Comparison of ENCODE assay signal across 8 cellular contexts in genomic region chr2:118835739-118836410, GRCh38. TPM values are rescaled to one million over a fixed set of nuclear protein-coding genes. Genes with fewer than 3 reads are reported as not detected.
DNase-seq lines count a peak whose midpoint lies in the region; ATAC-seq, FAIRE-seq and TF ChIP-seq lines count a peak whose summit lies in the region.

No MANE protein-coding gene starts in this region.

- POLR2A ChIA-PET in BJ (lab: Charles Lee), result no interaction called here

- peaks cover 58% of the 10 kb centered on the region for H3K27me3 ChIP-seq in BJ (ENCODE audit: control insufficient read depth, insufficient read depth, low read length)
- H3K27me3 ChIP-seq in esophagus muscularis mucosa, result peaks cover 11 to 100% (median 64%) of the 10 kb centered on the region in 4 donors

- H3K4me3 ChIP-seq in BJ (ENCODE audit: low read depth, low read length), result peak overlapping the region; percentile 31
- H3K4me3 ChIP-seq in esophagus muscularis mucosa, result peak overlapping the region; percentile 45 to 55 (median 48)

- FAIRE-seq in RCC 7860 (lab: Jason Lieb, UNC), result no peak
- FAIRE-seq in urothelium cell line (lab: Jason Lieb, UNC), result no peak

- ATAC-seq in omental fat pad (ENCODE audit: low FRiP score), result peak; percentile 77
- ATAC-seq in HG02571 (IDR thresholded peaks at IDR 0.05; ENCODE audit: unreplicated experiment), result no peak

- CTCF ChIA-PET in BJ (lab: Yijun Ruan, JAX), result interaction anchor here (0.6 to 1.2 kb wide), 2 partner anchors 8 to 19 kb away, joined by 3 read pairs; no protein-coding TSS in a partner anchor

- H3K9me3 ChIP-seq in esophagus muscularis mucosa, result no peaks in the 10 kb centered on the region

- intact Hi-C loops in esophagus muscularis mucosa (cut with DNase I), result no loop called here

- H3K36me3 ChIP-seq in BJ (ENCODE audit: control insufficient read depth, insufficient read depth, low read length) (no peaks in the 10 kb centered on the region), esophagus muscularis mucosa (no peaks in the 10 kb centered on the region)

- peaks cover 15 to 29% (median 22%) of the 10 kb centered on the region in 4 donors for H3K4me1 ChIP-seq in esophagus muscularis mucosa

- no peak for TF ChIP-seq EP300 in esophagus muscularis mucosa (IDR thresholded peaks at IDR 0.05)

- H3K27ac ChIP-seq in esophagus muscularis mucosa (replicated peaks in 1 of 4), result no peak overlapping the region

- 1% methylated on average over 48 of the region's 54 CpGs for WGBS in esophagus muscularis mucosa

- no peak for TF ChIP-seq POLR2A in esophagus muscularis mucosa (IDR thresholded peaks at IDR 0.05; ENCODE audit: low read depth)

- TF ChIP-seq CTCF in BJ (IDR thresholded peaks at IDR 0.05; ENCODE audit: insufficient read depth, low read depth, low read length), result no peak
- no peak for TF ChIP-seq CTCF in esophagus muscularis mucosa (IDR thresholded peaks at IDR 0.05)
- no peak for TF ChIP-seq CTCF in omental fat pad (IDR thresholded peaks at IDR 0.05)

- DNase-seq in BJ (ENCODE audit: low read depth) (no peak), NCI-H460 (ENCODE audit: extremely low read depth, low read depth) (peak; percentile 3), esophagus muscularis mucosa (ENCODE audit: extremely low spot score) (no peak), omental fat pad (ENCODE audit: low spot score) (no peak), RCC 7860 (ENCODE audit: low spot score) (no peak), NK-92 (lab: John Stamatoyannopoulos, UW; ENCODE audit: unreplicated experiment) (no peak), urothelium cell line (ENCODE audit: low spot score) (no peak)

RNA-seq across cellular contexts. Expression of gene EN1, which starts 11.6 kb away (rescaled TPM):
- not detected in 2 replicates for polyA plus RNA-seq in BJ (2011; rRNA removed)
- polyA minus RNA-seq in BJ (2011; rRNA and poly(A)+ RNA removed), result not detected in 2 replicates
- not detected in 2 replicates for total RNA-seq in NCI-H460 (2014; rRNA removed; shearing (Covaris generic))
- polyA plus RNA-seq in NCI-H460 (2014; cell fraction: nucleus; rRNA removed), result not detected in 2 replicates
- total RNA-seq in esophagus muscularis mucosa (under 1 TPM in 3 of 4 donors, not detected in 1; 0.11 to 0.17 (median 0.13) TPM), omental fat pad (1 to 10 TPM in 1 of 4 donors, under 1 TPM in 3; 0.28 to 1.9 (median 0.61) TPM)
